Comparison of ENCODE assay signal across 1 cellular context in the genomic region with DNA sequence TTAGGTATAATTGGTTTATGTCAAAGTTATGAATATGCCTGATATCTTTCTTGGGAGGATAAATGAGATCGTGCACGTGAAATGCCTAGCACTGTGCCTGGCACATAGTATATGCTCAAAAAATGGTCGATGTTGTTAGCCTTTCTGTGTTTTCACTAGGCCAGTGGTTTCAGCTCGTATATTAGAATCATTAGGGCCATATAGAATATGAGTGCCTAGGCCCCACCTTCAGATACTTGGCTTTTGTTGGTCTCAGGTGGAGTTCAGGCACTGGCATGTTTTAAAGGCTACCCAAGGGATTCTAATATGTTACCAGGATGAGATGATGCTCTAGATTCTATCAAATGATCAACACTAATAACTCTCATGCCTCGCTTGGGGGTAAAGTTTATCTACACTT.
TF ChIP-seq lines count a peak whose summit lies in the region.

No MANE protein-coding gene starts in this region.

TF ChIP-seq in IMR-90, 13 proteins besides CTCF, POLR2A, EP300 and RAD21:
- TF ChIP-seq CEBPB (IDR thresholded peaks at IDR 0.05; ENCODE audit: low read depth, low read length) (no peak), RFX5 (IDR thresholded peaks at IDR 0.05; ENCODE audit: low read depth, low read length) (no peak), BHLHE40 (IDR thresholded peaks at IDR 0.05; ENCODE audit: low read depth, low read length) (no peak), MXI1 (IDR thresholded peaks at IDR 0.05; ENCODE audit: borderline replicate concordance, low read depth, low read length) (no peak), FOS (IDR thresholded peaks at IDR 0.05; ENCODE audit: low read depth, low read length) (no peak), CHD1 (IDR thresholded peaks at IDR 0.05; ENCODE audit: low read depth, low read length) (no peak)
- TF ChIP-seq, protein P1, sequence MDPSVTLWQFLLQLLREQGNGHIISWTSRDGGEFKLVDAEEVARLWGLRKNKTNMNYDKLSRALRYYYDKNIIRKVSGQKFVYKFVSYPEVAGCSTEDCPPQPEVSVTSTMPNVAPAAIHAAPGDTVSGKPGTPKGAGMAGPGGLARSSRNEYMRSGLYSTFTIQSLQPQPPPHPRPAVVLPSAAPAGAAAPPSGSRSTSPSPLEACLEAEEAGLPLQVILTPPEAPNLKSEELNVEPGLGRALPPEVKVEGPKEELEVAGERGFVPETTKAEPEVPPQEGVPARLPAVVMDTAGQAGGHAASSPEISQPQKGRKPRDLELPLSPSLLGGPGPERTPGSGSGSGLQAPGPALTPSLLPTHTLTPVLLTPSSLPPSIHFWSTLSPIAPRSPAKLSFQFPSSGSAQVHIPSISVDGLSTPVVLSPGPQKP (IDR thresholded peaks at IDR 0.05; ENCODE audit: borderline replicate concordance, low read depth, low read length): no peak
TF ChIP-seq in IMR-90: peak in this region for 0.
